Comparison of ENCODE assay signal across 1 cellular context in genomic region chr12:76560083-76560491, GRCh38.
A peak's percentile ranks its signal among the peaks of the same experiment; 100 is the strongest.
TF ChIP-seq lines count a peak whose summit lies in the region.

No MANE protein-coding gene starts in this region.

TF ChIP-seq in HEK293, 187 proteins besides CTCF, POLR2A, EP300 and RAD21 (continued from another document):
- TF ChIP-seq ZNF623 (tag by site-specific recombination; IDR thresholded peaks at IDR 0.05): no peak
- no peak; the same call in 1 of the 2 replicates for TF ChIP-seq ZNF843 (tag by site-specific recombination; IDR thresholded peaks at IDR 0.05)
- no peak for TF ChIP-seq ZNF555 (tag by site-specific recombination; conservative IDR thresholded peaks at IDR 0.05)
- no peak for TF ChIP-seq ZNF37A (tag by site-specific recombination; IDR thresholded peaks at IDR 0.05)
- TF ChIP-seq ZBTB7A (tag by site-specific recombination; IDR thresholded peaks at IDR 0.05; ENCODE audit: low read depth): 0 out of 2 replicates have a peak, but pooled peaks have one; percentile 40
- peak; percentile 81 for TF ChIP-seq ZNF335 (tag by site-specific recombination; conservative IDR thresholded peaks at IDR 0.05)
